In the genomic region with DNA sequence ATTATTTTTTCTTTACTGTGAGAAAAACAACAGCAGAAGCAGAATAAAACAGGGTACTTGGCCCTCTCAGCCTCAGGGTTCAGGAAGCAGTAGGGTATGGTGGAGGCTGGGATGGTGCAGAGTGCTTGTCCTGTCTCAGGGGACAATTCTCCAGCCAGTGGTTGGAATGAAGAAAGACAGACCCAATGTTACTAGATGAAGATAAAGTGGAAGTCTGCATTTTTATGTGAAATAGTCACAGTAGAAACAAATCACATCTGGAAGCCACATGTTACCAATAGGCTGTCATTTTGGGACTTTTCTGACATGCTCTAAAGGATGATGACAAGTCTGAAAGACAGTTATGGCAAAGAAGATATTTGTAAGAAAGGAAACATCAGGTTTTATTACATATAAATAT, we compare ENCODE assay signal across 17 cellular contexts. TPM values are rescaled to one million over a fixed set of nuclear protein-coding genes. Genes with fewer than 3 reads are reported as not detected.
DNase-seq lines count a peak whose midpoint lies in the region; ATAC-seq and TF ChIP-seq lines count a peak whose summit lies in the region.
"Had no signal": no experiment of that assay in that cellular context is flagged by ENCODE, and none has a peak within 500 bp of the region (broad histone marks: within the 10 kb centered on the region; RNA-seq: fewer than 3 reads in every experiment).

No MANE protein-coding gene starts in this region.

- TF ChIP-seq RAD21 in IMR-90 (IDR thresholded peaks at IDR 0.05; ENCODE audit: low read length) = no peak

- H3K27me3 Mint-ChIP-seq in naive thymus-derived CD8-positive, alpha-beta T cell = no peaks in the 10 kb centered on the region
- no peaks in the 10 kb centered on the region for H3K27me3 Mint-ChIP-seq in CD14-positive monocyte (ENCODE audit: low read depth in 3 of 3)
- H3K27me3 Mint-ChIP-seq: IgD-negative memory B cell had no signal

- peak overlapping the region in 6 of 10 donors; percentile 12 to 81 (median 58) for H3K27ac Mint-ChIP-seq in naive thymus-derived CD8-positive, alpha-beta T cell
- no peak overlapping the region for H3K27ac Mint-ChIP-seq in CD14-positive monocyte
- H3K27ac Mint-ChIP-seq: IgD-negative memory B cell had no signal

- intact Hi-C loops in IMR-90 (cut with micrococcal nuclease) (no loop called here), CD14-positive monocyte (cut with micrococcal nuclease) (no loop called here), spleen (cut with DNase I; ENCODE audit: low total_unique reads) (no loop called here)

- in situ Hi-C loops in IMR-90 (cut with MboI; ENCODE audit: low sequenced_read_pairs) = no loop called here

- no peak overlapping the region for H2BK15ac ChIP-seq in IMR-90 (ENCODE audit: low read depth, low read length)

- no peak overlapping the region for H3K56ac ChIP-seq in IMR-90 (ENCODE audit: extremely low read depth, insufficient read depth, low read length)

- no peak overlapping the region for H3K4me3 Mint-ChIP-seq in naive thymus-derived CD8-positive, alpha-beta T cell
- no peak overlapping the region for H3K4me3 Mint-ChIP-seq in CD14-positive monocyte

- POLR2A ChIA-PET in IMR-90 (lab: Charles Lee; ENCODE audit: unreplicated experiment) = no interaction called here
- POLR2A ChIA-PET in naive thymus-derived CD8-positive, alpha-beta T cell (lab: Charles Lee) = interaction anchor here (1.4 to 1.5 kb wide), 2 partner anchors 11 to 24 kb away, joined by 3 to 4 read pairs; no protein-coding TSS in a partner anchor

- H3K36me3 Mint-ChIP-seq in naive thymus-derived CD8-positive, alpha-beta T cell = peaks cover 0 to 10% (median 0%) of the 10 kb centered on the region in 3 donors
- peaks cover 6 to 14% of the 10 kb centered on the region in 2 donors for H3K36me3 Mint-ChIP-seq in CD14-positive monocyte
- H3K36me3 Mint-ChIP-seq: IgD-negative memory B cell had no signal

- H3K4ac ChIP-seq in IMR-90 (ENCODE audit: low read depth, low read length) = peak overlapping the region; percentile 49; the same call in 1 of the 2 replicates

- H3K18ac ChIP-seq in IMR-90 (ENCODE audit: low read depth, low read length) = 0 out of 2 replicates have a peak overlapping the region, but pooled peaks have one; percentile 6

- peaks cover 12 to 45% (median 45%) of the 10 kb centered on the region in 4 donors for H3K4me1 Mint-ChIP-seq in naive thymus-derived CD8-positive, alpha-beta T cell
- H3K4me1 Mint-ChIP-seq in CD14-positive monocyte = peaks cover 15% of the 10 kb centered on the region

- CTCF ChIA-PET in IMR-90 (lab: Yijun Ruan, JAX) = no interaction called here

- H2BK5ac ChIP-seq in IMR-90 (ENCODE audit: low read depth, low read length, poor library complexity, severe bottlenecking) = no peak overlapping the region

- peak overlapping the region; percentile 30; the same call in 1 of the 2 replicates for H2BK120ac ChIP-seq in IMR-90 (ENCODE audit: low read depth, low read length)

- H3K9ac ChIP-seq in IMR-90 (ENCODE audit: low read depth, low read length) (no peak overlapping the region), fibroblast of lung (ENCODE audit: insufficient read depth, low read length) (no peak overlapping the region)

- H4K5ac ChIP-seq in IMR-90 (ENCODE audit: low read depth, low read length) = no peak overlapping the region

- H3K79me2 ChIP-seq in fibroblast of lung (ENCODE audit: control insufficient read depth, insufficient read depth, low read length) = no peaks in the 10 kb centered on the region

- dilution Hi-C loops in IMR-90 (cut with HindIII; ENCODE audit: low sequenced_read_pairs, unreplicated experiment) = no loop called here

- 0 out of 2 replicates have a peak, but pooled peaks cover 9% of the 10 kb centered on the region for H3K9me1 ChIP-seq in IMR-90 (ENCODE audit: insufficient read depth, low read length)

- H2AFZ ChIP-seq in IMR-90 (replicated peaks; ENCODE audit: low read length, poor library complexity) (no peak overlapping the region), fibroblast of lung (ENCODE audit: low read length) (no peak overlapping the region)

- H2AK9ac ChIP-seq in IMR-90 (replicated peaks; ENCODE audit: low read depth, low read length, poor library complexity) = no peak overlapping the region

- peaks cover 28% of the 10 kb centered on the region for H3K4me1 ChIP-seq in BE2C
- H3K4me1 ChIP-seq in IMR-90 (ENCODE audit: control insufficient read depth, insufficient read depth, low read length) = peaks cover 9% of the 10 kb centered on the region
- H3K4me1 ChIP-seq in fibroblast of lung (ENCODE audit: control insufficient read depth, extremely low read depth, insufficient read depth, low read length) = peaks cover 23% of the 10 kb centered on the region
- H3K4me1 ChIP-seq in spleen = peaks cover 12 to 41% (median 20%) of the 10 kb centered on the region in 6 donors

- peaks cover 8% of the 10 kb centered on the region for H3K36me3 ChIP-seq in BE2C
- H3K36me3 ChIP-seq in IMR-90 (ENCODE audit: control insufficient read depth, insufficient read depth, low read length) = peaks cover 5% of the 10 kb centered on the region
- H3K36me3 ChIP-seq in fibroblast of lung (ENCODE audit: control insufficient read depth, insufficient read depth, low read length) = no peaks in the 10 kb centered on the region
- H3K36me3 ChIP-seq in spleen = peaks cover 0 to 3% (median 0%) of the 10 kb centered on the region in 6 donors

- H3K14ac ChIP-seq in IMR-90 (replicated peaks; ENCODE audit: low read depth, low read length) = no peak overlapping the region; the same call in 1 of the 2 replicates

- peak; percentile 71 for DNase-seq in BE2C
- DNase-seq in IMR-90 = peak; percentile 54
- DNase-seq in fibroblast of lung (ENCODE audit: low read depth in 2 of 2) = peak; percentile 30 to 36
- no peak for DNase-seq in naive thymus-derived CD8-positive, alpha-beta T cell
- no peak for DNase-seq in CD14-positive monocyte (ENCODE audit: low spot score)
- DNase-seq in spleen = no peak
- DNase-seq in occipital lobe (lab: John Stamatoyannopoulos, UW) = no peak
- DNase-seq: Calu3, cortex of kidney, NCI-H146, NCI-H524, T-helper 9 cell had no signal

- no peak overlapping the region for H3K27ac ChIP-seq in IMR-90 (ENCODE audit: insufficient read depth, low read length)
- H3K27ac ChIP-seq in fibroblast of lung (ENCODE audit: insufficient read depth, low read length) = no peak overlapping the region
- no peak overlapping the region for H3K27ac ChIP-seq in spleen

- H2AK5ac ChIP-seq in IMR-90 (ENCODE audit: low read depth, low read length) = no peak overlapping the region; the same call in 1 of the 2 replicates

- ATAC-seq in IMR-90 (ENCODE audit: low read depth) (peak; percentile 58; the same call in 1 of the 2 replicates), GM21737 (IDR thresholded peaks at IDR 0.05; ENCODE audit: unreplicated experiment) (no peak)
- ATAC-seq in naive thymus-derived CD8-positive, alpha-beta T cell = no peak
- ATAC-seq: left lobe of liver had no signal

- no peak for TF ChIP-seq POLR2A in IMR-90 (IDR thresholded peaks at IDR 0.05; ENCODE audit: low read depth, low read length)
- no peak for TF ChIP-seq POLR2A in spleen (IDR thresholded peaks at IDR 0.05)

- no peak overlapping the region for H4K91ac ChIP-seq in IMR-90 (ENCODE audit: insufficient read depth, low read depth, low read length)

- no peaks in the 10 kb centered on the region for H4K20me1 ChIP-seq in IMR-90 (ENCODE audit: insufficient read depth, low read length)
- no peaks in the 10 kb centered on the region for H4K20me1 ChIP-seq in fibroblast of lung (ENCODE audit: control insufficient read depth, extremely low read depth, insufficient read depth, low read length)

- H3K4me2 ChIP-seq in IMR-90 (ENCODE audit: low read depth, low read length) (no peak overlapping the region), fibroblast of lung (ENCODE audit: extremely low read depth, insufficient read depth, low read length) (peak overlapping the region; percentile 26)

- H3K4me3 ChIP-seq in BE2C (ENCODE audit: low read depth, low read length) (no peak overlapping the region), IMR-90 (ENCODE audit: insufficient read depth, low read depth, low read length) (no peak overlapping the region), fibroblast of lung (replicated peaks in 1 of 4; ENCODE audit: control extremely low read depth in 1 of 4, insufficient read depth in 1 of 4, low read depth in 3 of 4, low read length in 4 of 4) (no peak overlapping the region), spleen (no peak overlapping the region)
- H3K4me3 ChIP-seq: skin epidermis had no signal

- TF ChIP-seq CTCF in BE2C (IDR thresholded peaks at IDR 0.05; ENCODE audit: low read depth, low read length) (0 out of 2 replicates have a peak, but pooled peaks have one; percentile 11), IMR-90 (conservative IDR thresholded peaks at IDR 0.05; ENCODE audit: low read depth, low read length) (0 out of 2 replicates have a peak, but pooled peaks have one; percentile 18), fibroblast of lung (conservative IDR thresholded peaks at IDR 0.05 in 1 of 2, IDR thresholded peaks at IDR 0.05 in 1 of 2; ENCODE audit: low read depth in 1 of 2, low read length in 2 of 2) (peak in 1 of 2 donors; percentile 6), CD14-positive monocyte (IDR thresholded peaks at IDR 0.05) (no peak), spleen (IDR thresholded peaks at IDR 0.05 in 8 of 11, conservative IDR thresholded peaks at IDR 0.05 in 3 of 11) (no peak)

- no peak overlapping the region for H2BK20ac ChIP-seq in IMR-90 (ENCODE audit: low read depth, low read length)

- H3K27me3 ChIP-seq in BE2C (no peaks in the 10 kb centered on the region), IMR-90 (ENCODE audit: control insufficient read depth, insufficient read depth, low read length) (no peaks in the 10 kb centered on the region), fibroblast of lung (ENCODE audit: control insufficient read depth, insufficient read depth, low read length) (no peaks in the 10 kb centered on the region), spleen (replicated peaks in 1 of 7) (no peaks in the 10 kb centered on the region)

- H3K9me3 ChIP-seq in BE2C (no peaks in the 10 kb centered on the region), IMR-90 (ENCODE audit: control insufficient read depth, insufficient read depth, low read length) (no peaks in the 10 kb centered on the region), fibroblast of lung (ENCODE audit: control insufficient read depth, insufficient read depth, low read depth, low read length) (no peaks in the 10 kb centered on the region), spleen (no peaks in the 10 kb centered on the region)

- no TSS peak for BruUV-seq in IMR-90 (replicated peaks; lab: Mats Ljungman, UMichigan)

- H3K79me1 ChIP-seq in IMR-90 (ENCODE audit: low read depth in 1 of 2, low read length in 2 of 2) = peaks cover 0 to 4% of the 10 kb centered on the region in 2 experiments; a peak in 2 of 4 replicates

- no peak overlapping the region for H4K8ac ChIP-seq in IMR-90 (ENCODE audit: low read depth in 2 of 2, low read length in 2 of 2)

- H3K23ac ChIP-seq in IMR-90 (ENCODE audit: low read depth, low read length) = no peak overlapping the region

- no peaks in the 10 kb centered on the region for H3K9me3 Mint-ChIP-seq in naive thymus-derived CD8-positive, alpha-beta T cell
- H3K9me3 Mint-ChIP-seq in CD14-positive monocyte = no peaks in the 10 kb centered on the region
- H3K9me3 Mint-ChIP-seq: IgD-negative memory B cell had no signal

RNA-seq across cellular contexts. Expression of gene PROX2, which starts 32.3 kb away (rescaled TPM):
- 0.76 TPM for polyA plus RNA-seq in BE2C (2012; ENCODE audit: insufficient read depth, insufficient read length, low read depth)
- total RNA-seq in IMR-90 (2012; rRNA removed) (not detected in 2 replicates), fibroblast of lung (not detected in 2 replicates), spleen (under 1 TPM in 2 of 7 donors, not detected in 5; 0.41 to 0.43 TPM), occipital lobe (not detected)
- polyA plus RNA-seq in IMR-90 (2012; rRNA removed) (not detected in 2 replicates), fibroblast of lung (0.01 TPM in 1 of 2 replicates, not detected in the other), CD14-positive monocyte (not detected), spleen (under 1 TPM in 2 of 3 donors, not detected in 1; 0.06 to 0.09 TPM)
- not detected in 2 replicates for polyA plus RNA-seq in IMR-90 (2012; cell fraction: cytosol; rRNA removed)
- not detected in 2 replicates for polyA plus RNA-seq in IMR-90 (2012; cell fraction: nucleus; rRNA removed; ENCODE audit: low replicate concordance)
- polyA plus RNA-seq in fibroblast of lung (2012) = not detected in 2 replicates
- not detected in 2 replicates for polyA minus RNA-seq in fibroblast of lung (ENCODE audit: low replicate concordance)
- total RNA-seq in naive thymus-derived CD8-positive, alpha-beta T cell = under 1 TPM; 0.52 to 0.75 TPM
- polyA plus RNA-seq in naive thymus-derived CD8-positive, alpha-beta T cell = under 1 TPM; 0.12 to 0.50 (median 0.22) TPM
- total RNA-seq: Calu3, glomerular endothelial cell, left lobe of liver had no signal
- polyA plus RNA-seq: IgD-negative memory B cell had no signal

RNA-seq across cellular contexts. Expression of gene DLST, which starts 38.1 kb away (rescaled TPM):
- polyA plus RNA-seq in BE2C (2012; ENCODE audit: insufficient read depth, insufficient read length, low read depth) = 85.4 TPM
- total RNA-seq in IMR-90 (2012; rRNA removed) (58.6 and 63.0 TPM in 2 replicates), fibroblast of lung (47.0 and 95.3 TPM in 2 replicates), spleen (10 to 100 TPM; 70.9 to 80.0 (median 78.6) TPM), occipital lobe (35.6 TPM)
- polyA plus RNA-seq in IMR-90 (2012; rRNA removed) (119 and 132 TPM in 2 replicates), fibroblast of lung (214 and 236 TPM in 2 replicates), CD14-positive monocyte (1 to 10 TPM; 6.7 to 7.3 TPM), spleen (10 to 100 TPM; 33.1 to 48.5 (median 33.4) TPM)
- 71.7 and 111 TPM in 2 replicates for polyA plus RNA-seq in IMR-90 (2012; cell fraction: cytosol; rRNA removed)
- 85.7 and 132 TPM in 2 replicates for polyA plus RNA-seq in IMR-90 (2012; cell fraction: nucleus; rRNA removed; ENCODE audit: low replicate concordance)
- 108 and 115 TPM in 2 replicates for polyA plus RNA-seq in fibroblast of lung (2012)
- polyA minus RNA-seq in fibroblast of lung (ENCODE audit: low replicate concordance) = 204 and 217 TPM in 2 replicates
- total RNA-seq in naive thymus-derived CD8-positive, alpha-beta T cell = 100 to 1,000 TPM; 118 to 120 TPM
- polyA plus RNA-seq in naive thymus-derived CD8-positive, alpha-beta T cell = 1 to 10 TPM; 8.8 to 9.3 (median 8.9) TPM

Comparison
In these comparisons a context has a peak if more than half of its experiments do, and no peak if none do; other contexts are left out.
1. DNase-seq: peak in BE2C (single experiment), IMR-90 (single experiment) and fibroblast of lung (2 of 2); none in naive thymus-derived CD8-positive, alpha-beta T cell (0 of 10), CD14-positive monocyte (single experiment), spleen (single experiment) and occipital lobe (single experiment).
2. CTCF ChIP-seq: peak in BE2C (single experiment) and IMR-90 (single experiment); none in CD14-positive monocyte (single experiment) and spleen (0 of 11).
3. H3K27ac Mint-ChIP-seq: peak in naive thymus-derived CD8-positive, alpha-beta T cell (6 of 10); none in CD14-positive monocyte (0 of 7).